Comparison of ENCODE assay signal across 11 cellular contexts in genomic region chr9:17905356-17906203, GRCh38.
DNase-seq lines count a peak whose midpoint lies in the region; ATAC-seq and TF ChIP-seq lines count a peak whose summit lies in the region.
"Had no signal": no experiment of that assay in that cellular context is flagged by ENCODE, and none has a peak within 500 bp of the region (broad histone marks: within the 10 kb centered on the region; RNA-seq: fewer than 3 reads in every experiment).

No MANE protein-coding gene starts in this region.

- H3K4me2 ChIP-seq in H9 (ENCODE audit: insufficient read depth, insufficient read length, low read length) (peak overlapping the region; percentile 84), SK-N-SH (no peak overlapping the region)

- no peak overlapping the region for H4K91ac ChIP-seq in H9 (ENCODE audit: insufficient read length, low read depth, low read length)

- H3K36me3 ChIP-seq in WERI-Rb-1 = no peaks in the 10 kb centered on the region
- H3K36me3 ChIP-seq in SK-N-SH (replicated peaks in 1 of 2; ENCODE audit: control insufficient read depth in 1 of 2, insufficient read depth in 2 of 2, low read length in 1 of 2) = no peaks in the 10 kb centered on the region

- H3K9ac ChIP-seq in H9 (ENCODE audit: extremely low read depth, insufficient read length, low read length) (no peak overlapping the region), SK-N-SH (no peak overlapping the region)

- H2BK12ac ChIP-seq in H9 (ENCODE audit: insufficient read length, low read depth, low read length) = no peak overlapping the region

- peaks cover 9 to 11% of the 10 kb centered on the region in 2 experiments; a peak in 3 of 4 replicates for H3K4me1 Mint-ChIP-seq in H9
- H3K4me1 Mint-ChIP-seq: activated CD8-positive, alpha-beta memory T cell treated with anti-CD3 and anti-CD28 coated beads, Interleukin-2, amount 10 ng/mL, durations not matched to agents 7 days and 5 days had no signal

- no CpG with 5 or more reads among the region's 26 CpGs for WGBS in H9 (ENCODE audit: extremely low coverage, insufficient read length, low lambda C conversion rate)
- WGBS in SK-N-SH (ENCODE audit: low lambda C conversion rate) = 11% methylated on average over 25 of the region's 26 CpGs

- H3K79me2 ChIP-seq in H9 (ENCODE audit: insufficient read depth, low read length) (no peaks in the 10 kb centered on the region), SK-N-SH (ENCODE audit: insufficient read depth) (no peaks in the 10 kb centered on the region)

- H3K23ac ChIP-seq in H9 (ENCODE audit: insufficient read length, low read depth, low read length) = no peak overlapping the region

- no peaks in the 10 kb centered on the region for H3K79me1 ChIP-seq in H9 (ENCODE audit: insufficient read depth, low read depth, low read length, poor library complexity, severe bottlenecking)

- H3K9me3 ChIP-seq in H9 (ENCODE audit: control insufficient read depth, low read depth, low read length) (no peaks in the 10 kb centered on the region), WERI-Rb-1 (ENCODE audit: severe bottlenecking) (no peaks in the 10 kb centered on the region), SK-N-SH (no peaks in the 10 kb centered on the region)

- no peak overlapping the region for H2AFZ ChIP-seq in H9 (ENCODE audit: low read length)
- no peak overlapping the region for H2AFZ ChIP-seq in SK-N-SH (ENCODE audit: low read depth)

- H3K23me2 ChIP-seq in H9 (ENCODE audit: insufficient read length, low read depth, low read length, poor library complexity, severe bottlenecking) = peaks cover 14% of the 10 kb centered on the region

- no peak overlapping the region for H3K27ac Mint-ChIP-seq in H9
- H3K27ac Mint-ChIP-seq: activated CD8-positive, alpha-beta memory T cell treated with anti-CD3 and anti-CD28 coated beads, Interleukin-2, amount 10 ng/mL, durations not matched to agents 7 days and 5 days had no signal

- CTCF ChIA-PET in SK-N-SH (lab: Yijun Ruan, JAX) = no interaction called here
- CTCF ChIA-PET in GM10248 (lab: Yijun Ruan, JAX) = no interaction called here

- H4K20me1 ChIP-seq in H9 (ENCODE audit: control insufficient read depth, insufficient read depth, insufficient read length) (no peaks in the 10 kb centered on the region), SK-N-SH (ENCODE audit: insufficient read depth) (no peaks in the 10 kb centered on the region)

- H2BK15ac ChIP-seq in H9 (ENCODE audit: low read depth, low read length) = no peak overlapping the region

- H3K4me3 ChIP-seq in WERI-Rb-1 (ENCODE audit: low read depth, low read length) = peak overlapping the region; percentile 63
- no peak overlapping the region for H3K4me3 ChIP-seq in SK-N-SH (ENCODE audit: low read depth in 2 of 2, low read length in 1 of 2)

- H3K9me3 Mint-ChIP-seq in H9 = no peaks in the 10 kb centered on the region; a peak in 1 of 5 replicates

- no peak overlapping the region for H3T11ph ChIP-seq in H9 (ENCODE audit: low read length)

- H3F3A ChIP-seq in SK-N-SH (replicated peaks; ENCODE audit: insufficient read depth) = no peaks in the 10 kb centered on the region

- H2BK120ac ChIP-seq in H9 (ENCODE audit: low read depth, low read length, poor library complexity, severe bottlenecking) = no peak overlapping the region

- H3K36me3 Mint-ChIP-seq in H9 (ENCODE audit: insufficient read depth in 1 of 3, low read depth in 3 of 3) = no peaks in the 10 kb centered on the region; a peak in 2 of 7 replicates
- H3K36me3 Mint-ChIP-seq: activated CD8-positive, alpha-beta memory T cell treated with anti-CD3 and anti-CD28 coated beads, Interleukin-2, amount 10 ng/mL, durations not matched to agents 7 days and 5 days had no signal

- POLR2A ChIA-PET in SK-N-SH (lab: Yijun Ruan, JAX) (no interaction called here), GM10248 (lab: Yijun Ruan, JAX) (no interaction called here)

- peak overlapping the region; percentile 68 to 86 for H3K4me3 Mint-ChIP-seq in H9
- H3K4me3 Mint-ChIP-seq: activated CD8-positive, alpha-beta memory T cell treated with anti-CD3 and anti-CD28 coated beads, Interleukin-2, amount 10 ng/mL, durations not matched to agents 7 days and 5 days had no signal

- H3K4ac ChIP-seq in H9 (ENCODE audit: low read depth, low read length) = no peak overlapping the region

- no peak for TF ChIP-seq EP300 in SK-N-SH (IDR thresholded peaks at IDR 0.05; ENCODE audit: borderline replicate concordance in 1 of 2, low read depth in 1 of 2, low read length in 1 of 2)

- H3K27me3 ChIP-seq in H9 (ENCODE audit: insufficient read depth, low read length) = peaks cover 34% of the 10 kb centered on the region
- H3K27me3 ChIP-seq in WERI-Rb-1 (ENCODE audit: insufficient read depth, low read depth, severe bottlenecking) = peaks cover 10% of the 10 kb centered on the region
- peaks cover 36% of the 10 kb centered on the region for H3K27me3 ChIP-seq in SK-N-SH (ENCODE audit: insufficient read depth)

- no peak overlapping the region for H4K8ac ChIP-seq in H9 (replicated peaks; ENCODE audit: insufficient read length, low read depth, low read length)

- intact Hi-C loops in sciatic nerve (cut with DNase I) = no loop called here

- H3K27me3 Mint-ChIP-seq in H9 (ENCODE audit: low read depth) = peaks cover 79% of the 10 kb centered on the region

- H3K27ac ChIP-seq in H9 (ENCODE audit: insufficient read length, low read depth, low read length) (no peak overlapping the region), WERI-Rb-1 (no peak overlapping the region), SK-N-SH (ENCODE audit: low read depth in 2 of 2, low read length in 1 of 2) (no peak overlapping the region)

- no peak overlapping the region for H2BK5ac ChIP-seq in H9 (ENCODE audit: insufficient read length, low read length)

- peak; percentile 44 for ATAC-seq in sciatic nerve
- ATAC-seq: activated CD8-positive, alpha-beta memory T cell treated with anti-CD3 and anti-CD28 coated beads, Interleukin-2, amount 10 ng/mL, durations not matched to agents 7 days and 5 days; PC-3 had no signal

- H3K9me2 ChIP-seq in SK-N-SH = no peaks in the 10 kb centered on the region

- H4K5ac ChIP-seq in H9 (ENCODE audit: insufficient read length, low read depth, low read length) = no peak overlapping the region

- H3K56ac ChIP-seq in H9 (ENCODE audit: insufficient read length, low read depth, low read length) = no peak overlapping the region

- TF ChIP-seq RAD21 in SK-N-SH (IDR thresholded peaks at IDR 0.05; ENCODE audit: low read length) = no peak

- H3K18ac ChIP-seq in H9 (ENCODE audit: insufficient read length, low read depth, low read length) = no peak overlapping the region

- H2AK5ac ChIP-seq in H9 (ENCODE audit: insufficient read length, low read length) = no peak overlapping the region

- no peak overlapping the region for H2BK20ac ChIP-seq in H9 (ENCODE audit: low read depth, low read length, poor library complexity, severe bottlenecking)

- H3K4me1 ChIP-seq in H9 (ENCODE audit: insufficient read depth, low read length) (no peaks in the 10 kb centered on the region), SK-N-SH (ENCODE audit: control insufficient read depth in 1 of 2, insufficient read depth in 2 of 2, low read depth in 1 of 2, low read length in 1 of 2) (no peaks in the 10 kb centered on the region)

- TF ChIP-seq CTCF in H9 (conservative IDR thresholded peaks at IDR 0.05) = no peak
- TF ChIP-seq CTCF in WERI-Rb-1 (IDR thresholded peaks at IDR 0.05; ENCODE audit: low read depth, low read length) = peak; percentile 24; the same call in 1 of the 2 replicates
- TF ChIP-seq CTCF in SK-N-SH (IDR thresholded peaks at IDR 0.05) = no peak
- no peak for TF ChIP-seq CTCF in GM10248 (IDR thresholded peaks at IDR 0.05; ENCODE audit: control extremely low read depth, extremely low read depth, low read depth, missing control alignments)

- DNase-seq in H9 = peak; percentile 29
- no peak for DNase-seq in WERI-Rb-1
- DNase-seq in islet precursor cell = peak; percentile 53
- no peak for DNase-seq in sciatic nerve (ENCODE audit: low spot score)
- DNase-seq in effector CD8-positive, alpha-beta T cell (lab: John Stamatoyannopoulos, UW) = no peak
- no peak for DNase-seq in SK-N-SH
- DNase-seq in GM10248 (ENCODE audit: extremely low spot score) = no peak
- DNase-seq: activated CD8-positive, alpha-beta memory T cell treated with anti-CD3 and anti-CD28 coated beads, Interleukin-2, amount 10 ng/mL, durations not matched to agents 7 days and 5 days; NCI-H1436 treated with DMSO at 0.1 percent for 48 hours; PC-3; T1000 had no signal

- no peak overlapping the region; the same call in 1 of the 2 replicates for H3K14ac ChIP-seq in H9 (ENCODE audit: insufficient read depth, low read length)

TF ChIP-seq in SK-N-SH, 30 proteins besides CTCF, POLR2A, EP300 and RAD21:
- TF ChIP-seq MXI1 (IDR thresholded peaks at IDR 0.05; ENCODE audit: low read depth, low read length) = no peak

Comparison
In these comparisons a context has a peak if more than half of its experiments do, and no peak if none do; other contexts are left out.
1. DNase-seq: peak in H9 (single experiment) and islet precursor cell (single experiment); none in WERI-Rb-1 (single experiment), sciatic nerve (single experiment), effector CD8-positive, alpha-beta T cell (single experiment), SK-N-SH (single experiment) and GM10248 (single experiment).